In genomic region chr10:73968101-73968515, GRCh38 we compare ENCODE assay signal across 13 cellular contexts. TPM values are rescaled to one million over a fixed set of nuclear protein-coding genes. Genes with fewer than 3 reads are reported as not detected.
DNase-seq lines count a peak whose midpoint lies in the region; ATAC-seq and TF ChIP-seq lines count a peak whose summit lies in the region.
"Had no signal": no experiment of that assay in that cellular context is flagged by ENCODE, and none has a peak within 500 bp of the region (broad histone marks: within the 10 kb centered on the region; RNA-seq: fewer than 3 reads in every experiment).

No MANE protein-coding gene starts in this region.

- H3K4me1 ChIP-seq in ascending aorta: peaks cover 11 to 27% of the 10 kb centered on the region in 2 donors
- peaks cover 27% of the 10 kb centered on the region for H3K4me1 ChIP-seq in suprapubic skin
- H3K4me1 ChIP-seq: right lobe of liver had no signal

- DNase-seq in HFFc6: no peak
- DNase-seq in ascending aorta (ENCODE audit: low spot score in 2 of 2): no peak
- DNase-seq in left kidney (ENCODE audit: low read depth, low spot score): peak; percentile 52
- peak; percentile 17 to 19 for DNase-seq in stimulated activated CD8-positive, alpha-beta memory T cell treated with anti-CD3 and anti-CD28 coated beads, Interleukin-7, amount 100 ng/mL, for 4 hours (ENCODE audit: low read depth in 2 of 2)
- DNase-seq in suprapubic skin (ENCODE audit: low spot score in 2 of 2): no peak
- DNase-seq: activated CD4-positive, alpha-beta T cell treated with anti-CD3 and anti-CD28 coated beads, Interleukin-2, amount 50 U/mL, for 1 hour; anterior cingulate cortex; heart left ventricle; Peyer's patch; right lobe of liver; stimulated activated naive CD8-positive, alpha-beta T cell treated with anti-CD3 and anti-CD28 coated beads, Interleukin-15, Interleukin-2, amounts not matched to agents 100 U/mL and 50 U/mL, for 24 hours had no signal

- no peak for TF ChIP-seq CTCF in HFFc6 (IDR thresholded peaks at IDR 0.05)
- no peak for TF ChIP-seq CTCF in ascending aorta (IDR thresholded peaks at IDR 0.05)
- TF ChIP-seq CTCF in suprapubic skin (IDR thresholded peaks at IDR 0.05): no peak

- no peak overlapping the region for H3K4me3 Mint-ChIP-seq in HFFc6
- H3K4me3 Mint-ChIP-seq in stimulated activated memory B cell treated with anti-CD40 and anti-IgM and Interleukin-4, amounts not matched to agents 10 μg/mL and 1 μg/mL and 100 μg/mL, for 72 hours: no peak overlapping the region

- peaks cover 43% of the 10 kb centered on the region for H3K4me1 Mint-ChIP-seq in HFFc6 (ENCODE audit: low read depth)
- no peaks in the 10 kb centered on the region for H3K4me1 Mint-ChIP-seq in stimulated activated memory B cell treated with anti-CD40 and anti-IgM and Interleukin-4, amounts not matched to agents 10 μg/mL and 1 μg/mL and 100 μg/mL, for 72 hours

- TF ChIP-seq POLR2A in suprapubic skin (IDR thresholded peaks at IDR 0.05): no peak

- intact Hi-C loops in ascending aorta (cut with DNase I): no loop called here

- no peaks in the 10 kb centered on the region for H3K36me3 Mint-ChIP-seq in HFFc6 (ENCODE audit: low read depth)
- H3K36me3 Mint-ChIP-seq in stimulated activated memory B cell treated with anti-CD40 and anti-IgM and Interleukin-4, amounts not matched to agents 10 μg/mL and 1 μg/mL and 100 μg/mL, for 72 hours: no peaks in the 10 kb centered on the region

- no peak for TF ChIP-seq EP300 in suprapubic skin (IDR thresholded peaks at IDR 0.05)

- no peaks in the 10 kb centered on the region for H3K9me3 Mint-ChIP-seq in HFFc6
- H3K9me3 Mint-ChIP-seq in stimulated activated memory B cell treated with anti-CD40 and anti-IgM and Interleukin-4, amounts not matched to agents 10 μg/mL and 1 μg/mL and 100 μg/mL, for 72 hours: no peaks in the 10 kb centered on the region

- H3K9me3 ChIP-seq in ascending aorta: no peaks in the 10 kb centered on the region
- H3K9me3 ChIP-seq in suprapubic skin: no peaks in the 10 kb centered on the region
- H3K9me3 ChIP-seq: heart left ventricle, Peyer's patch, right lobe of liver had no signal

- H3K27ac Mint-ChIP-seq in HFFc6: peak overlapping the region; percentile 73
- no peak overlapping the region for H3K27ac Mint-ChIP-seq in stimulated activated memory B cell treated with anti-CD40 and anti-IgM and Interleukin-4, amounts not matched to agents 10 μg/mL and 1 μg/mL and 100 μg/mL, for 72 hours

- H3K36me3 ChIP-seq in ascending aorta: no peaks in the 10 kb centered on the region
- H3K36me3 ChIP-seq in suprapubic skin: no peaks in the 10 kb centered on the region
- H3K36me3 ChIP-seq: heart left ventricle, Peyer's patch, right lobe of liver had no signal

- ATAC-seq in GM21423 (IDR thresholded peaks at IDR 0.05; ENCODE audit: unreplicated experiment): no peak
- ATAC-seq in stimulated activated memory B cell treated with anti-CD40 and anti-IgM and Interleukin-4, amounts not matched to agents 10 μg/mL and 1 μg/mL and 100 μg/mL, for 72 hours: no peak
- ATAC-seq: heart left ventricle; stimulated activated naive CD8-positive, alpha-beta T cell treated with anti-CD3 and anti-CD28 coated beads, Interleukin-15, Interleukin-2, amounts not matched to agents 100 U/mL and 50 U/mL, for 24 hours had no signal

- H3K27ac ChIP-seq in ascending aorta (peak overlapping the region; percentile 92 to 94), suprapubic skin (no peak overlapping the region)
- H3K27ac ChIP-seq: right lobe of liver had no signal

- H3K4me3 ChIP-seq in ascending aorta (no peak overlapping the region), suprapubic skin (no peak overlapping the region)
- H3K4me3 ChIP-seq: heart left ventricle, Peyer's patch, right lobe of liver had no signal

- 53% methylated on average over 5 of the region's 5 CpGs for WGBS in suprapubic skin

- no peaks in the 10 kb centered on the region; the same call in 1 of the 2 replicates for H3K27me3 Mint-ChIP-seq in HFFc6 (ENCODE audit: insufficient read depth)
- no peaks in the 10 kb centered on the region for H3K27me3 Mint-ChIP-seq in stimulated activated memory B cell treated with anti-CD40 and anti-IgM and Interleukin-4, amounts not matched to agents 10 μg/mL and 1 μg/mL and 100 μg/mL, for 72 hours

- no peaks in the 10 kb centered on the region for H3K27me3 ChIP-seq in ascending aorta
- H3K27me3 ChIP-seq in suprapubic skin: no peaks in the 10 kb centered on the region
- H3K27me3 ChIP-seq: heart left ventricle, Peyer's patch, right lobe of liver had no signal

RNA-seq across cellular contexts. Expression of gene VCL, which starts 29.8 kb away (rescaled TPM):
- 100 to 1,000 TPM; 366 to 443 (median 406) TPM for total RNA-seq in HFFc6 (2021; fragmentation: NEBNext Ultra II Directional; extraction: Animal tissue kit (Norgen Biotek cat#: 25700))
- total RNA-seq in ascending aorta: 333 TPM
- 10 to 100 TPM; 54.8 to 92.9 (median 64.7) TPM for total RNA-seq in suprapubic skin

RNA-seq across cellular contexts. Expression of gene PLAU, which starts 57.2 kb away (rescaled TPM):
- total RNA-seq in HFFc6 (2021; fragmentation: NEBNext Ultra II Directional; extraction: Animal tissue kit (Norgen Biotek cat#: 25700)): 10 to 100 TPM; 14.0 to 25.5 (median 24.0) TPM
- 1.5 TPM for total RNA-seq in ascending aorta
- 10 to 100 TPM in 2 of 4 donors, 1 to 10 TPM in 2; 8.4 to 19.1 (median 10.8) TPM for total RNA-seq in suprapubic skin

Comparison
In these comparisons a context has a peak if more than half of its experiments do, and no peak if none do; other contexts are left out.
1. DNase-seq: peak in left kidney (single experiment) and stimulated activated CD8-positive, alpha-beta memory T cell treated with anti-CD3 and anti-CD28 coated beads, Interleukin-7, amount 100 ng/mL, for 4 hours (2 of 2); none in HFFc6 (single experiment), ascending aorta (0 of 2) and suprapubic skin (0 of 2).